8 cellular contexts compared by ENCODE assay signal in the genomic region with DNA sequence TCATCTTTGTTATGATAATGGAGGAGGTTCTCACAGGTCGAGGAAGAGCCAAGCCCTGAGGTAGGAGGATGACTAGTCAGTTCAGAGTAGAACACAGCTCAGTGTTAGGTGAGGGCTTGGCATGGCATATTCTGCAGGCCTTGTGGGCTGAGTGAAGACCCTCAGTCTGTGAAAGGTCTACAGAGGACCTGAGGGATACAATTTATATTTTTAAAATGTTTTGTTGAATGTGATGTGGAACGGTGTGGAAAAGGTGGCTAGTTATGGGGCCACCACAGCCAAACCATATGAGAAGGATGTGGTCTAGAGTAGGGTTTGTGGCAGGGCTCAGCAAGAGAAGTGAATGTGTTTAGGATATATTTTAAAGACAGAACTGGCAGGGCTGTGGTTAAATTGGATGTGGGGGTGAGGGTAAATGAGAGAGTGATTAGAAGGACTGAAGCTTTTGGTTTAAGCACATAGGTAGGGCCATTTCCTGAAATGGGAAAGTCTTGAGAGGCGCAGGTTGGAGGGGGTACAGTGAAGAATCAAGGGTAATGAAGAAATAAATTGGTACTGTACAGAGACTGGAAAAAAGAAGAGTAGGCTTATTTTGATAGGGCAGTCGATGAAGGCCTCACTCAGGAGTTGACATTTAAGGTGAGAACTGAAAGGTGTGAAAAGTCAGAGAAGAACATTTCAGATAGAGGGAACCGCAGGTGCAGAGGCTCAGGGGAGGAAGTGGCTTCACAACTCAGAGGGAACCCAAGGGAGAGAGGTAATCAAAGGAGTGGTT.
DNase-seq lines count a peak whose midpoint lies in the region; ATAC-seq lines count a peak whose summit lies in the region.

No MANE protein-coding gene starts in this region.

- H3K9me3 Mint-ChIP-seq in activated T-cell treated with anti-CD3 and anti-CD28 coated beads, Interleukin-2, amount 50 U/mL, for 24 hours, result peaks cover 7% of the 10 kb centered on the region
- peaks cover 8% of the 10 kb centered on the region for H3K9me3 Mint-ChIP-seq in stimulated activated effector memory CD8-positive, alpha-beta T cell treated with anti-CD3 and anti-CD28 coated beads, Interleukin-12 subunit alpha, Interleukin-12 subunit beta, amount 100 ng/mL, for 72 hours

- H3K4me1 Mint-ChIP-seq in activated T-cell treated with anti-CD3 and anti-CD28 coated beads, Interleukin-2, amount 50 U/mL, for 24 hours (ENCODE audit: low read depth), result peaks cover 62% of the 10 kb centered on the region
- H3K4me1 Mint-ChIP-seq in stimulated activated effector memory CD8-positive, alpha-beta T cell treated with anti-CD3 and anti-CD28 coated beads, Interleukin-12 subunit alpha, Interleukin-12 subunit beta, amount 100 ng/mL, for 72 hours, result peaks cover 41% of the 10 kb centered on the region

- H3K27me3 Mint-ChIP-seq in activated T-cell treated with anti-CD3 and anti-CD28 coated beads, Interleukin-2, amount 50 U/mL, for 24 hours, result peaks cover 7% of the 10 kb centered on the region

- H3K27ac Mint-ChIP-seq in activated T-cell treated with anti-CD3 and anti-CD28 coated beads, Interleukin-2, amount 50 U/mL, for 24 hours, result peak overlapping the region; percentile 73
- H3K27ac Mint-ChIP-seq in stimulated activated effector memory CD8-positive, alpha-beta T cell treated with anti-CD3 and anti-CD28 coated beads, Interleukin-12 subunit alpha, Interleukin-12 subunit beta, amount 100 ng/mL, for 72 hours, result peak overlapping the region; percentile 24

- H3K36me3 Mint-ChIP-seq in activated T-cell treated with anti-CD3 and anti-CD28 coated beads, Interleukin-2, amount 50 U/mL, for 24 hours (ENCODE audit: low read depth), result no peaks in the 10 kb centered on the region
- peaks cover 14% of the 10 kb centered on the region for H3K36me3 Mint-ChIP-seq in stimulated activated effector memory CD8-positive, alpha-beta T cell treated with anti-CD3 and anti-CD28 coated beads, Interleukin-12 subunit alpha, Interleukin-12 subunit beta, amount 100 ng/mL, for 72 hours

- H3K4me3 Mint-ChIP-seq in activated T-cell treated with anti-CD3 and anti-CD28 coated beads, Interleukin-2, amount 50 U/mL, for 24 hours, result peak overlapping the region; percentile 0
- peak overlapping the region; percentile 17 for H3K4me3 Mint-ChIP-seq in stimulated activated effector memory CD8-positive, alpha-beta T cell treated with anti-CD3 and anti-CD28 coated beads, Interleukin-12 subunit alpha, Interleukin-12 subunit beta, amount 100 ng/mL, for 72 hours

- ATAC-seq in GM19463 (IDR thresholded peaks at IDR 0.05; ENCODE audit: unreplicated experiment) (peak; percentile 59), HG03196 (IDR thresholded peaks at IDR 0.05; ENCODE audit: unreplicated experiment) (peak; percentile 79)
- ATAC-seq in stimulated activated effector memory CD8-positive, alpha-beta T cell treated with anti-CD3 and anti-CD28 coated beads, Interleukin-12 subunit alpha, Interleukin-12 subunit beta, amount 100 ng/mL, for 72 hours, result peak; percentile 95

- DNase-seq in activated T-cell treated with anti-CD3 and anti-CD28 coated beads, Interleukin-2, amount 50 U/mL, for 24 hours, result peak; percentile 47
- peak; percentile 18 to 75 for DNase-seq in stimulated activated effector memory CD8-positive, alpha-beta T cell treated with anti-CD3 and anti-CD28 coated beads, Interleukin-12 subunit alpha, Interleukin-12 subunit beta, amount 100 ng/mL, for 72 hours (ENCODE audit: low spot score in 2 of 2)
- DNase-seq in occipital lobe (lab: John Stamatoyannopoulos, UW) (no peak), ecto neural progenitor cell (ENCODE audit: low spot score) (no peak), AML-193 (lab: John Stamatoyannopoulos, UW) (no peak), NCI-H128 (lab: John Stamatoyannopoulos, UW; ENCODE audit: unreplicated experiment) (no peak)

Comparison
In these comparisons a context has a peak if more than half of its experiments do, and no peak if none do; other contexts are left out.
1. DNase-seq: peak in activated T-cell treated with anti-CD3 and anti-CD28 coated beads, Interleukin-2, amount 50 U/mL, for 24 hours (single experiment) and stimulated activated effector memory CD8-positive, alpha-beta T cell treated with anti-CD3 and anti-CD28 coated beads, Interleukin-12 subunit alpha, Interleukin-12 subunit beta, amount 100 ng/mL, for 72 hours (2 of 2); none in occipital lobe (single experiment), ecto neural progenitor cell (single experiment), AML-193 (0 of 2) and NCI-H128 (single experiment).
2. Peak in every context shown above with its lines, with median percentiles within 50 percentile points of each other: ATAC-seq.